In the genomic region with DNA sequence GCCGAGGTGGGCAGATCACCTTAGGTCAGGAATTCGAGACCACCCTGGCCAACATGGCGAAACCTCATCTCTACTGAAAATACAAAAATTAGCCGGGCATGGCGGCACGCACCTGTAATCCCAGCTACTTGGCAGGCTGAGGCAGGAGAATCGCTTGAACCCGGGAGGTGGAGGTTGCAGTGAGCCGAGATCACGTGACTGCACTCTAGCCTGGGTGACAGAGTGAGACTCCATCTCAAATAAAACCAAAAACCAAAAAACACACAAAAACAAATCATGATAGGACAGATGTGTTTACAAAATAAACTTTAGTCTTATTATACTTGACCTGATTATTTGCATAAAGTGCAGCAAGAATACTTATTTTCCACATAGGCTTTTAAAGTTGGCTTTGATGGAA, we compare ENCODE assay signal across 12 cellular contexts. TPM values are rescaled to one million over a fixed set of nuclear protein-coding genes. Genes with fewer than 3 reads are reported as not detected.
DNase-seq lines count a peak whose midpoint lies in the region; ATAC-seq, FAIRE-seq and TF ChIP-seq lines count a peak whose summit lies in the region.
"Not testable (repeated sequence)": the region's sequence is repeated elsewhere in the genome, so short reads cannot be mapped to it uniquely, and the experiment has no call there.
"Had no signal": no experiment of that assay in that cellular context is flagged by ENCODE, and none has a peak within 500 bp of the region (broad histone marks: within the 10 kb centered on the region; RNA-seq: fewer than 3 reads in every experiment).

No MANE protein-coding gene starts in this region.

- not testable (repeated sequence) for H2AFZ ChIP-seq in PC-3 (ENCODE audit: low read length); K562 (ENCODE audit: low read depth, low read length); HepG2 (ENCODE audit: low read length); smooth muscle cell (ENCODE audit: low read depth)

- not testable (repeated sequence) for BruUV-seq in PC-3 (replicated peaks; lab: Mats Ljungman, UMichigan); K562 (replicated peaks; lab: Mats Ljungman, UMichigan); HepG2 (replicated peaks; lab: Mats Ljungman, UMichigan)

- H4K20me1 ChIP-seq in PC-3 (ENCODE audit: low read length); K562 (replicated peaks; ENCODE audit: control insufficient read depth, insufficient read depth, low read length); HepG2 (ENCODE audit: insufficient read depth, low read length); smooth muscle cell (ENCODE audit: low read depth): not testable (repeated sequence)

- H3K4me3 ChIP-seq in PC-3 (ENCODE audit: low read length); K562; HepG2 (replicated peaks in 1 of 3; ENCODE audit: insufficient read depth in 1 of 3, low read depth in 2 of 3, low read length in 3 of 3); smooth muscle cell: not testable (repeated sequence)

- H3K4me2 ChIP-seq in PC-3 (ENCODE audit: low read length): peak overlapping the region; percentile 69
- not testable (repeated sequence) for H3K4me2 ChIP-seq in K562 (ENCODE audit: insufficient read depth, low read length); HepG2 (ENCODE audit: low read depth, low read length)
- H3K4me2 ChIP-seq in smooth muscle cell: peak overlapping the region; percentile 19

- DNase-seq in PC-3; K562 (ENCODE audit: extremely low read depth in 1 of 4, low spot score in 3 of 4); HepG2 (ENCODE audit: low spot score); smooth muscle cell (lab: John Stamatoyannopoulos, UW; ENCODE audit: unreplicated experiment): not testable (repeated sequence)

- not testable (repeated sequence) for H3K79me2 ChIP-seq in PC-3 (ENCODE audit: low read length); K562 (ENCODE audit: control insufficient read depth, insufficient read depth, low read length); HepG2 (ENCODE audit: insufficient read depth, low read length); smooth muscle cell (ENCODE audit: low read depth)

- H3K27ac ChIP-seq in PC-3 (ENCODE audit: low read length) (peak overlapping the region; percentile 69), smooth muscle cell (ENCODE audit: low read depth) (peak overlapping the region; percentile 65)
- not testable (repeated sequence) for H3K27ac ChIP-seq in K562 (ENCODE audit: extremely low read depth, low read depth, low read length); HepG2 (ENCODE audit: extremely low read length, insufficient read depth, low read length)

- H3K27me3 ChIP-seq in PC-3 (ENCODE audit: low read length); K562 (ENCODE audit: control insufficient read depth in 2 of 2, insufficient read depth in 2 of 2, low read length in 2 of 2); HepG2 (ENCODE audit: control insufficient read depth in 1 of 2, insufficient read depth in 2 of 2, low read length in 2 of 2); smooth muscle cell (ENCODE audit: low read depth): not testable (repeated sequence)

- in situ Hi-C loops in K562 (cut with MboI): not testable (repeated sequence)
- in situ Hi-C loops in HepG2 (cut with HindIII; ENCODE audit: extremely low pct_ligation_motif_present, low pct_unique_long_range_greater_than_20kb): loop anchor here (25.0 kb wide), 1 partner anchor 745 kb away; no protein-coding TSS in a partner anchor

- intact Hi-C loops in PC-3 (cut with micrococcal nuclease); K562 (cut with micrococcal nuclease); HepG2 (cut with micrococcal nuclease; ENCODE audit: unreplicated experiment): not testable (repeated sequence)

- not testable (repeated sequence) for TF ChIP-seq RAD21 in K562 (CRISPR knock-in tag; conservative IDR thresholded peaks at IDR 0.05 in 1 of 2, IDR thresholded peaks at IDR 0.05 in 1 of 2); HepG2 (CRISPR knock-in tag; IDR thresholded peaks at IDR 0.05)

- not testable (repeated sequence) for TF ChIP-seq EP300 in K562 (IDR thresholded peaks at IDR 0.05; ENCODE audit: low read length); HepG2 (IDR thresholded peaks at IDR 0.05; ENCODE audit: low read depth in 2 of 2, low read length in 2 of 2); HepG2 (CRISPR knock-in tag; IDR thresholded peaks at IDR 0.05; ENCODE audit: borderline replicate concordance)

- H3K9me3 ChIP-seq in PC-3 (ENCODE audit: low read length); K562 (replicated peaks; ENCODE audit: control insufficient read depth, insufficient read depth, low read depth, low read length); HepG2 (ENCODE audit: low read length); smooth muscle cell (replicated peaks; ENCODE audit: low read depth): not testable (repeated sequence)

- not testable (repeated sequence) for ATAC-seq in PC-3, K562, HepG2

- WGBS in K562 (ENCODE audit: insufficient coverage, low coverage, missing lambda C conversion rate): 22% methylated on average over 9 of the region's 10 CpGs
- 55% methylated on average over 10 of the region's 10 CpGs for WGBS in HepG2 (ENCODE audit: low lambda C conversion rate)
- WGBS in smooth muscle cell (ENCODE audit: low lambda C conversion rate): 96% methylated on average over 10 of the region's 10 CpGs

- POLR2A ChIA-PET in PC-3 (lab: Charles Lee; ENCODE audit: unreplicated experiment): interaction anchor here (0.6 kb wide), 1 partner anchor 119 kb away, joined by 4 read pairs; no protein-coding TSS in a partner anchor
- POLR2A ChIA-PET in K562 (lab: Yijun Ruan, JAX); HepG2 (lab: Yijun Ruan, JAX): not testable (repeated sequence)

- CTCF ChIA-PET in PC-3 (lab: Charles Lee): interaction anchor here (1.2 kb wide), 1 partner anchor 119 kb away, joined by 7 read pairs; no protein-coding TSS in a partner anchor
- CTCF ChIA-PET in K562 (lab: Yijun Ruan, JAX; ENCODE audit: low intra/inter-chr PET ratio); HepG2 (lab: Yijun Ruan, JAX; ENCODE audit: low intra/inter-chr PET ratio, low total read pairs): not testable (repeated sequence)

- H3K4me1 ChIP-seq in PC-3 (ENCODE audit: insufficient read depth, low read length): peaks cover 48% of the 10 kb centered on the region
- not testable (repeated sequence) for H3K4me1 ChIP-seq in K562 (replicated peaks in 1 of 2; ENCODE audit: control insufficient read depth in 2 of 2, insufficient read depth in 2 of 2, low read length in 2 of 2); HepG2 (ENCODE audit: insufficient read depth, low read length); smooth muscle cell (ENCODE audit: low read depth)

- FAIRE-seq in K562 (lab: Jason Lieb, UNC); HepG2 (lab: Jason Lieb, UNC): not testable (repeated sequence)
- peak; percentile 33 for FAIRE-seq in endometrium (lab: Jason Lieb, UNC)

- H3K36me3 ChIP-seq in PC-3 (ENCODE audit: low read depth, low read length); K562 (ENCODE audit: control insufficient read depth, insufficient read depth, low read length); HepG2 (replicated peaks in 1 of 2; ENCODE audit: control insufficient read depth in 1 of 2, insufficient read depth in 2 of 2, low read length in 2 of 2); smooth muscle cell (ENCODE audit: low read depth): not testable (repeated sequence)

- H3F3A ChIP-seq in PC-3 (ENCODE audit: low read length, unreplicated experiment): not testable (repeated sequence)
- H3F3A ChIP-seq in smooth muscle cell (ENCODE audit: low read depth): peaks cover 29% of the 10 kb centered on the region

- not testable (repeated sequence) for H3K9ac ChIP-seq in PC-3 (ENCODE audit: low read length); K562 (ENCODE audit: insufficient read depth in 1 of 2, low read depth in 2 of 2, low read length in 2 of 2); HepG2 (ENCODE audit: insufficient read depth, low read depth, low read length); smooth muscle cell (ENCODE audit: low read depth)

- TF ChIP-seq CTCF in PC-3 (conservative IDR thresholded peaks at IDR 0.05; ENCODE audit: low read depth, low read length); K562 (IDR thresholded peaks at IDR 0.05 in 2 of 3, conservative IDR thresholded peaks at IDR 0.05 in 1 of 3; ENCODE audit: insufficient read depth in 2 of 3, low read depth in 1 of 3, low read length in 3 of 3); HepG2 (CRISPR knock-in tag; IDR thresholded peaks at IDR 0.05); smooth muscle cell (IDR thresholded peaks at IDR 0.05; ENCODE audit: borderline replicate concordance, insufficient read depth, poor library complexity, severe bottlenecking): not testable (repeated sequence)

- TF ChIP-seq POLR2A in K562 (conservative IDR thresholded peaks at IDR 0.05); HepG2 (IDR thresholded peaks at IDR 0.05; ENCODE audit: insufficient read depth in 1 of 2, low read depth in 2 of 2, low read length in 2 of 2): not testable (repeated sequence)

- H3K9me2 ChIP-seq in PC-3 (replicated peaks; ENCODE audit: low read length): not testable (repeated sequence)

- not testable (repeated sequence) for H3K9me1 ChIP-seq in K562 (ENCODE audit: control insufficient read depth, insufficient read depth, low read length)

RNA-seq across cellular contexts. Expression of a gene that starts 27.2 kb away (rescaled TPM):
- total RNA-seq in PC-3 (2014; rRNA removed) (not detected in 2 replicates), K562 (2014; rRNA removed) (not detected in 2 replicates), K562 (2014; rRNA removed; fragmentation: Illumina TruSeq; extraction: Trizol) (not detected in 2 replicates), K562 (2015; rRNA removed; fragmentation: Illumina TruSeq; extraction: Trizol) (not detected in 2 replicates), K562 (2021) (not detected in 2 replicates), HepG2 (2016; rRNA removed; fragmentation: Illumina TruSeq; extraction: Trizol) (not detected in 2 replicates), smooth muscle cell (0.04 TPM in 1 of 2 replicates, not detected in the other)
- not detected in 2 replicates for total RNA-seq in K562 (2011; cell fraction: chromatin; rRNA removed; ENCODE audit: low replicate concordance)
- not detected in 2 replicates for total RNA-seq in K562 (2011; cell fraction: nucleolus; rRNA removed)
- not detected in 2 replicates for total RNA-seq in K562 (2011; cell fraction: nucleoplasm; rRNA removed)
- polyA plus RNA-seq in K562 (2011; rRNA removed) (not detected in 2 replicates), K562 (2014; fragmentation: Illumina TruSeq; extraction: Trizol) (not detected in 2 replicates), K562 (2014; fragmentation: Nextera tagmentation; extraction: Ambion mirVana) (under 1 TPM; 0.03 TPM), K562 (2014; rRNA removed) (0.12 TPM in 1 of 2 replicates, not detected in the other), HepG2 (2011; rRNA removed) (not detected in 2 replicates), smooth muscle cell (not detected in 2 replicates)
- not detected in 2 replicates for polyA plus RNA-seq in K562 (2011; cell fraction: cytosol; rRNA removed)
- polyA plus RNA-seq in K562 (2011; cell fraction: nucleus; rRNA removed): not detected in 2 replicates
- polyA plus RNA-seq in K562 (2012): not detected in 2 replicates
- not detected in 2 replicates for polyA minus RNA-seq in K562 (2011; rRNA and poly(A)+ RNA removed)
- polyA minus RNA-seq in K562 (2011; cell fraction: cytosol; rRNA and poly(A)+ RNA removed): not detected in 2 replicates
- polyA minus RNA-seq in K562 (2011; cell fraction: nucleus; rRNA and poly(A)+ RNA removed): not detected in 2 replicates
- not detected in 2 replicates for total RNA-seq in HepG2 (2016; cell fraction: cytosol; rRNA removed; fragmentation: Illumina TruSeq; extraction: Trizol; ENCODE audit: low read depth)
- not detected in 2 replicates for total RNA-seq in HepG2 (2016; cell fraction: insoluble cytoplasmic fraction; rRNA removed; fragmentation: Illumina TruSeq; extraction: Trizol)
- not detected in 2 replicates for total RNA-seq in HepG2 (2016; cell fraction: membrane; rRNA removed; fragmentation: Illumina TruSeq; extraction: Trizol)
- not detected in 2 replicates for total RNA-seq in HepG2 (2016; cell fraction: nucleus; rRNA removed; fragmentation: Illumina TruSeq; extraction: Trizol)
- not detected in 2 replicates for polyA plus RNA-seq in HepG2 (2011; cell fraction: cytosol; rRNA removed)
- not detected in 2 replicates for polyA plus RNA-seq in HepG2 (2011; cell fraction: nucleus; rRNA removed)
- polyA plus RNA-seq in HepG2 (2012): not detected in 2 replicates
- not detected in 2 replicates for polyA plus RNA-seq in HepG2 (2016; cell fraction: cytosol; fragmentation: Illumina TruSeq; extraction: Trizol; ENCODE audit: low read depth)
- polyA plus RNA-seq in HepG2 (2016; cell fraction: insoluble cytoplasmic fraction; fragmentation: Illumina TruSeq; extraction: Trizol; ENCODE audit: low read depth): not detected in 2 replicates
- polyA plus RNA-seq in HepG2 (2016; cell fraction: membrane; fragmentation: Illumina TruSeq; extraction: Trizol; ENCODE audit: low read depth): not detected in 2 replicates
- not detected in 2 replicates for polyA plus RNA-seq in HepG2 (2016; cell fraction: nucleus; fragmentation: Illumina TruSeq; extraction: Trizol; ENCODE audit: insufficient read depth, low read depth)
- polyA minus RNA-seq in HepG2 (2011; rRNA and poly(A)+ RNA removed; ENCODE audit: low replicate concordance): not detected in 2 replicates
- not detected in 2 replicates for polyA minus RNA-seq in HepG2 (2011; cell fraction: cytosol; rRNA and poly(A)+ RNA removed)
- polyA minus RNA-seq in HepG2 (2011; cell fraction: nucleus; rRNA and poly(A)+ RNA removed): not detected in 2 replicates
- total RNA-seq: CD4-positive, alpha-beta memory T cell; CD4-positive, CD25-positive, alpha-beta regulatory T cell; CD8-positive, alpha-beta memory T cell; Daoy; G401 had no signal
- polyA plus RNA-seq: AG04450; CD14-positive monocyte; CD4-positive, alpha-beta memory T cell; CD4-positive, CD25-positive, alpha-beta regulatory T cell; CD8-positive, alpha-beta memory T cell had no signal
